In the genomic region with DNA sequence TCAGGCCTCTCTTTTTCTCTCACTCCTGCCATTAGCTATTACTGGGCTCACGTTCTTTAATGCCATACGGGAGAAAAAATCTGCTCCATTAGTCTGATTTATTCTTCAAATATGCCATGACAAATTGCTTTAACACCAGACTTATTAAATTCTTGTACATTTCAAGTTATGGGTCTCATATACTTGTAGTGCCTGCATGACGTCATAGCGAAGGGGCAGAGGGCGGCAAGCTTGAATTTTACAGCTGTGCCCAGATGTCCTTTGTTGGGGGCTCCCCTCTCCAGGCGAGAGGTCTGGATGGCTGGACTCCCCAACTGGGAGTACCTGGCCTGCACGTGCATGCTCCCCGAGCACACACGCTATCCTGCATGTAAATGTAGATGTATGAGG, we compare ENCODE assay signal across 1 cellular context.
TF ChIP-seq lines count a peak whose summit lies in the region.

No MANE protein-coding gene starts in this region.

TF ChIP-seq in H1, 55 proteins besides CTCF, POLR2A, EP300 and RAD21:
- TF ChIP-seq, protein P1, sequence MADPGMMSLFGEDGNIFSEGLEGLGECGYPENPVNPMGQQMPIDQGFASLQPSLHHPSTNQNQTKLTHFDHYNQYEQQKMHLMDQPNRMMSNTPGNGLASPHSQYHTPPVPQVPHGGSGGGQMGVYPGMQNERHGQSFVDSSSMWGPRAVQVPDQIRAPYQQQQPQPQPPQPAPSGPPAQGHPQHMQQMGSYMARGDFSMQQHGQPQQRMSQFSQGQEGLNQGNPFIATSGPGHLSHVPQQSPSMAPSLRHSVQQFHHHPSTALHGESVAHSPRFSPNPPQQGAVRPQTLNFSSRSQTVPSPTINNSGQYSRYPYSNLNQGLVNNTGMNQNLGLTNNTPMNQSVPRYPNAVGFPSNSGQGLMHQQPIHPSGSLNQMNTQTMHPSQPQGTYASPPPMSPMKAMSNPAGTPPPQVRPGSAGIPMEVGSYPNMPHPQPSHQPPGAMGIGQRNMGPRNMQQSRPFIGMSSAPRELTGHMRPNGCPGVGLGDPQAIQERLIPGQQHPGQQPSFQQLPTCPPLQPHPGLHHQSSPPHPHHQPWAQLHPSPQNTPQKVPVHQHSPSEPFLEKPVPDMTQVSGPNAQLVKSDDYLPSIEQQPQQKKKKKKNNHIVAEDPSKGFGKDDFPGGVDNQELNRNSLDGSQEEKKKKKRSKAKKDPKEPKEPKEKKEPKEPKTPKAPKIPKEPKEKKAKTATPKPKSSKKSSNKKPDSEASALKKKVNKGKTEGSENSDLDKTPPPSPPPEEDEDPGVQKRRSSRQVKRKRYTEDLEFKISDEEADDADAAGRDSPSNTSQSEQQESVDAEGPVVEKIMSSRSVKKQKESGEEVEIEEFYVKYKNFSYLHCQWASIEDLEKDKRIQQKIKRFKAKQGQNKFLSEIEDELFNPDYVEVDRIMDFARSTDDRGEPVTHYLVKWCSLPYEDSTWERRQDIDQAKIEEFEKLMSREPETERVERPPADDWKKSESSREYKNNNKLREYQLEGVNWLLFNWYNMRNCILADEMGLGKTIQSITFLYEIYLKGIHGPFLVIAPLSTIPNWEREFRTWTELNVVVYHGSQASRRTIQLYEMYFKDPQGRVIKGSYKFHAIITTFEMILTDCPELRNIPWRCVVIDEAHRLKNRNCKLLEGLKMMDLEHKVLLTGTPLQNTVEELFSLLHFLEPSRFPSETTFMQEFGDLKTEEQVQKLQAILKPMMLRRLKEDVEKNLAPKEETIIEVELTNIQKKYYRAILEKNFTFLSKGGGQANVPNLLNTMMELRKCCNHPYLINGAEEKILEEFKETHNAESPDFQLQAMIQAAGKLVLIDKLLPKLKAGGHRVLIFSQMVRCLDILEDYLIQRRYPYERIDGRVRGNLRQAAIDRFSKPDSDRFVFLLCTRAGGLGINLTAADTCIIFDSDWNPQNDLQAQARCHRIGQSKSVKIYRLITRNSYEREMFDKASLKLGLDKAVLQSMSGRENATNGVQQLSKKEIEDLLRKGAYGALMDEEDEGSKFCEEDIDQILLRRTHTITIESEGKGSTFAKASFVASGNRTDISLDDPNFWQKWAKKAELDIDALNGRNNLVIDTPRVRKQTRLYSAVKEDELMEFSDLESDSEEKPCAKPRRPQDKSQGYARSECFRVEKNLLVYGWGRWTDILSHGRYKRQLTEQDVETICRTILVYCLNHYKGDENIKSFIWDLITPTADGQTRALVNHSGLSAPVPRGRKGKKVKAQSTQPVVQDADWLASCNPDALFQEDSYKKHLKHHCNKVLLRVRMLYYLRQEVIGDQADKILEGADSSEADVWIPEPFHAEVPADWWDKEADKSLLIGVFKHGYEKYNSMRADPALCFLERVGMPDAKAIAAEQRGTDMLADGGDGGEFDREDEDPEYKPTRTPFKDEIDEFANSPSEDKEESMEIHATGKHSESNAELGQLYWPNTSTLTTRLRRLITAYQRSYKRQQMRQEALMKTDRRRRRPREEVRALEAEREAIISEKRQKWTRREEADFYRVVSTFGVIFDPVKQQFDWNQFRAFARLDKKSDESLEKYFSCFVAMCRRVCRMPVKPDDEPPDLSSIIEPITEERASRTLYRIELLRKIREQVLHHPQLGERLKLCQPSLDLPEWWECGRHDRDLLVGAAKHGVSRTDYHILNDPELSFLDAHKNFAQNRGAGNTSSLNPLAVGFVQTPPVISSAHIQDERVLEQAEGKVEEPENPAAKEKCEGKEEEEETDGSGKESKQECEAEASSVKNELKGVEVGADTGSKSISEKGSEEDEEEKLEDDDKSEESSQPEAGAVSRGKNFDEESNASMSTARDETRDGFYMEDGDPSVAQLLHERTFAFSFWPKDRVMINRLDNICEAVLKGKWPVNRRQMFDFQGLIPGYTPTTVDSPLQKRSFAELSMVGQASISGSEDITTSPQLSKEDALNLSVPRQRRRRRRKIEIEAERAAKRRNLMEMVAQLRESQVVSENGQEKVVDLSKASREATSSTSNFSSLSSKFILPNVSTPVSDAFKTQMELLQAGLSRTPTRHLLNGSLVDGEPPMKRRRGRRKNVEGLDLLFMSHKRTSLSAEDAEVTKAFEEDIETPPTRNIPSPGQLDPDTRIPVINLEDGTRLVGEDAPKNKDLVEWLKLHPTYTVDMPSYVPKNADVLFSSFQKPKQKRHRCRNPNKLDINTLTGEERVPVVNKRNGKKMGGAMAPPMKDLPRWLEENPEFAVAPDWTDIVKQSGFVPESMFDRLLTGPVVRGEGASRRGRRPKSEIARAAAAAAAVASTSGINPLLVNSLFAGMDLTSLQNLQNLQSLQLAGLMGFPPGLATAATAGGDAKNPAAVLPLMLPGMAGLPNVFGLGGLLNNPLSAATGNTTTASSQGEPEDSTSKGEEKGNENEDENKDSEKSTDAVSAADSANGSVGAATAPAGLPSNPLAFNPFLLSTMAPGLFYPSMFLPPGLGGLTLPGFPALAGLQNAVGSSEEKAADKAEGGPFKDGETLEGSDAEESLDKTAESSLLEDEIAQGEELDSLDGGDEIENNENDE (IDR thresholded peaks at IDR 0.05; ENCODE audit: insufficient replicate concordance, low read length), result no peak
- no peak for TF ChIP-seq SP2 (IDR thresholded peaks at IDR 0.05; ENCODE audit: low read length)
- TF ChIP-seq TAF7 (optimal IDR thresholded peaks at IDR 0.05; ENCODE audit: borderline replicate concordance, low read depth, low read length), result no peak
- no peak for TF ChIP-seq KDM4A (IDR thresholded peaks at IDR 0.05; ENCODE audit: low read depth, low read length, severe bottlenecking)
- no peak for TF ChIP-seq TBP (IDR thresholded peaks at IDR 0.05; ENCODE audit: low read depth, low read length)
- TF ChIP-seq KDM5A (IDR thresholded peaks at IDR 0.05; ENCODE audit: low read length), result no peak
- TF ChIP-seq SIRT6 (IDR thresholded peaks at IDR 0.05; ENCODE audit: low read length), result no peak
- TF ChIP-seq SRF (IDR thresholded peaks at IDR 0.05; ENCODE audit: low read depth, low read length), result no peak
- TF ChIP-seq BRCA1 (IDR thresholded peaks at IDR 0.05; ENCODE audit: low read depth, low read length), result no peak
- no peak for TF ChIP-seq SAP30 (IDR thresholded peaks at IDR 0.05; ENCODE audit: insufficient read depth, insufficient replicate concordance, low read length)
- no peak for TF ChIP-seq EGR1 (IDR thresholded peaks at IDR 0.05; ENCODE audit: borderline replicate concordance, low read depth, low read length)
